In genomic region chr3:4983739-4984510, GRCh38 we compare ENCODE assay signal across 8 cellular contexts. TPM values are rescaled to one million over a fixed set of nuclear protein-coding genes. Genes with fewer than 3 reads are reported as not detected.
DNase-seq lines count a peak whose midpoint lies in the region; ATAC-seq and TF ChIP-seq lines count a peak whose summit lies in the region.

No MANE protein-coding gene starts in this region.

- WGBS in body of pancreas, 2 donors = 27 to 36% methylated on average over 15 to 16 of the region's 16 CpGs

- CTCF ChIA-PET in AG04449 (lab: Yijun Ruan, JAX) = interaction anchor here (1.7 to 17.4 kb wide), 7 partner anchors 10 to 269 kb away, joined by 4 to 411 read pairs (median 13); no protein-coding TSS in a partner anchor

- TF ChIP-seq CTCF in AG04449 (IDR thresholded peaks at IDR 0.05; ENCODE audit: insufficient read depth, low read length, missing control alignments) (no peak), body of pancreas (IDR thresholded peaks at IDR 0.05) (no peak)

- peak overlapping the region; percentile 95 to 100 (median 100) for H3K27ac ChIP-seq in body of pancreas

- DNase-seq in AG04449 (ENCODE audit: low read depth, low spot score) (no peak), T-helper 9 cell (peak; percentile 76), body of pancreas (peak; percentile 41 to 69 (median 56)), lung microvascular endothelial cell (ENCODE audit: low read depth in 2 of 2) (peak; percentile 42 to 84), epidermal melanocyte (ENCODE audit: insufficient read length, low spot score) (no peak)
- peak; percentile 66 for DNase-seq in stimulated activated CD8-positive, alpha-beta memory T cell treated with anti-CD3 and anti-CD28 coated beads, Interleukin-4, amount 100 ng/mL, for 24 hours (ENCODE audit: low read depth)

- POLR2A ChIA-PET in AG04449 (lab: Yijun Ruan, JAX) = interaction anchor here (0.6 to 4.1 kb wide), 10 partner anchors 11 to 277 kb away, joined by 3 to 44 read pairs (median 5); no protein-coding TSS in a partner anchor

- H3K4me3 ChIP-seq in AG04449 (ENCODE audit: low read depth, low read length) = peak overlapping the region; percentile 45
- peak overlapping the region in 1 of 2 donors; percentile 3 for H3K4me3 ChIP-seq in body of pancreas

- H3K4me1 ChIP-seq in body of pancreas = peaks cover 66% of the 10 kb centered on the region

- intact Hi-C loops in body of pancreas (cut with DNase I) = no loop called here

- H3K27me3 ChIP-seq in body of pancreas = no peaks in the 10 kb centered on the region

- peaks cover 0 to 2% of the 10 kb centered on the region in 2 donors for H3K36me3 ChIP-seq in body of pancreas (replicated peaks in 1 of 2; ENCODE audit: insufficient read depth in 1 of 2, low read depth in 2 of 2)

- H3K9me3 ChIP-seq in body of pancreas = no peaks in the 10 kb centered on the region

- peak; percentile 83 for TF ChIP-seq POLR2A in GM19099 (IDR thresholded peaks at IDR 0.05; ENCODE audit: extremely low read depth, insufficient read length, low read depth)
- TF ChIP-seq POLR2A in body of pancreas (IDR thresholded peaks at IDR 0.05) = peak; percentile 31 to 49 (median 41)

- ATAC-seq in HG03439 (IDR thresholded peaks at IDR 0.05; ENCODE audit: unreplicated experiment) = peak; percentile 29
- ATAC-seq in body of pancreas = no peak

RNA-seq across cellular contexts. Expression of gene BHLHE40, which starts 4.7 kb away (rescaled TPM):
- total RNA-seq in body of pancreas (10 to 100 TPM; 28.5 to 30.3 TPM), lung microvascular endothelial cell (7.8 and 9.7 TPM in 2 replicates)

Comparison
In these comparisons a context has a peak if more than half of its experiments do, and no peak if none do; other contexts are left out.
1. DNase-seq: peak in T-helper 9 cell (single experiment), body of pancreas (4 of 4), lung microvascular endothelial cell (2 of 2) and stimulated activated CD8-positive, alpha-beta memory T cell treated with anti-CD3 and anti-CD28 coated beads, Interleukin-4, amount 100 ng/mL, for 24 hours (single experiment); none in AG04449 (single experiment) and epidermal melanocyte (single experiment).